8 cellular contexts compared by ENCODE assay signal in the genomic region with DNA sequence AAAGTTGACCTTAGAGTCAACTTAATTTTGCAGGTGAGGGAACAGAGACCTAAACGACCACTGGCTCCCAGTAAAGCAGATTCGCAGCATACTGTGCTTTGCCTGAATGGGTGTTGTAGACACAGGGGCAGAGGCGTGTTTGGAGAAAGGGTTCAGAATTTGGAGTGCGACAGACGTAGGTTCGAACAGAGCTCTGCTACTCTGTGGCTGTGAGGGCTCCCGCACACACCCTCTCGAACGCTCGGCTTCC.
A peak's percentile ranks its signal among the peaks of the same experiment; 100 is the strongest.
DNase-seq lines count a peak whose midpoint lies in the region; ATAC-seq and TF ChIP-seq lines count a peak whose summit lies in the region.

No MANE protein-coding gene starts in this region.

- no peaks in the 10 kb centered on the region for H3K27me3 ChIP-seq in mucosa of stomach (ENCODE audit: control insufficient read depth, insufficient read depth, low read length)

- TF ChIP-seq CTCF in 22Rv1 (IDR thresholded peaks at IDR 0.05) (no peak), cardiac fibroblast (IDR thresholded peaks at IDR 0.05; ENCODE audit: low read depth, low read length) (no peak)

- peak overlapping the region; percentile 55; the same call in 1 of the 2 replicates for H3K27ac ChIP-seq in 22Rv1

- ATAC-seq in HG03064 (IDR thresholded peaks at IDR 0.05; ENCODE audit: low read depth, unreplicated experiment) (peak; percentile 12), HG03442 (IDR thresholded peaks at IDR 0.05; ENCODE audit: unreplicated experiment) (no peak)

- H3K4me3 ChIP-seq in cardiac fibroblast (replicated peaks in 1 of 2; ENCODE audit: low read depth in 2 of 2, low read length in 2 of 2) (peak overlapping the region; percentile 17 to 49), mucosa of stomach (ENCODE audit: low read length) (peak overlapping the region; percentile 56)

- no peaks in the 10 kb centered on the region for H3K9me3 ChIP-seq in mucosa of stomach (ENCODE audit: control insufficient read depth, low read length)

- H3K36me3 ChIP-seq in mucosa of stomach (ENCODE audit: control insufficient read depth, insufficient read depth, low read length): no peaks in the 10 kb centered on the region

- DNase-seq in cardiac fibroblast (ENCODE audit: low read depth in 2 of 2): no peak
- DNase-seq in NCI-H1417 treated with DMSO at 0.1 percent for 48 hours (lab: John Stamatoyannopoulos, UW): no peak
- no peak for DNase-seq in NCI-H2081 treated with DMSO at 0.1 percent for 48 hours (lab: John Stamatoyannopoulos, UW)
- DNase-seq in NCI-H510A treated with DMSO at 0.1 percent for 48 hours (lab: John Stamatoyannopoulos, UW): no peak

- H3K9ac ChIP-seq in mucosa of stomach (ENCODE audit: low read length): peak overlapping the region; percentile 84

- peaks cover 10% of the 10 kb centered on the region for H3K4me1 ChIP-seq in mucosa of stomach (ENCODE audit: control insufficient read depth, insufficient read depth, low read length)
